28 cellular contexts compared by ENCODE assay signal in the genomic region with DNA sequence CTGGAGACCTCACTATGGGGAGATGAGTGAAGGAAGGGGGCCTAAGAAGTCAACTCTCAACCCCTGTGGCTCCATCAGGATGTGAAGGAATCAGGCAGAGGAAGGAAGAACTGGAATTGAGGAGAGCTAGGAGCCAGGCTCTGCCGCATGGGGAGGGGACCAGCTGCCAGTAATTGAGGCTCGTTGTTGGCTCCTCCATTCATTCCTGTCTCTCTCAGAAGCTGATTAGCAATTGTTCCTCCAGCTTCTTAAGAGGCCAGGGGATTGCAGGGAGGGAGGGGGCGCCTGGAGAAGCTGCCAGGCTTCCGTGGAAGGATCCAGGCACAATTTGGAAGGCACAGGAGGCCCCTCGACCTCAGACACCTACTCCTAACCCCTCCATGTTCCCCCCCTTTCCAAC. TPM values are rescaled to one million over a fixed set of nuclear protein-coding genes. Genes with fewer than 3 reads are reported as not detected.
"Had no signal": no experiment of that assay in that cellular context is flagged by ENCODE, and none has a peak within 500 bp of the region (broad histone marks: within the 10 kb centered on the region; RNA-seq: fewer than 3 reads in every experiment).

No MANE protein-coding gene starts in this region.

- H3K27ac Mint-ChIP-seq: activated CD4-positive, alpha-beta memory T cell treated with anti-CD3 and anti-CD28 coated beads, Interleukin-2, amount 10 ng/mL, durations not matched to agents 7 days and 5 days; activated naive CD8-positive, alpha-beta T cell treated with anti-CD3 and anti-CD28 coated beads, Interleukin-2, amount 50 U/mL, for 24 hours; activated T-helper 17 cell treated with anti-CD3 and anti-CD28 coated beads, Interleukin-2, amount 50 U/mL, for 72 hours; T-helper 17 cell had no signal

- ATAC-seq: activated naive CD8-positive, alpha-beta T cell treated with anti-CD3 and anti-CD28 coated beads, Interleukin-2, amount 50 U/mL, for 24 hours; activated T-helper 17 cell treated with anti-CD3 and anti-CD28 coated beads, Interleukin-2, amount 50 U/mL, for 72 hours; body of pancreas; K562; PC-3; T-helper 17 cell had no signal

- H3K27me3 Mint-ChIP-seq: activated naive CD8-positive, alpha-beta T cell treated with anti-CD3 and anti-CD28 coated beads, Interleukin-2, amount 50 U/mL, for 24 hours; activated T-helper 17 cell treated with anti-CD3 and anti-CD28 coated beads, Interleukin-2, amount 50 U/mL, for 72 hours had no signal

- H3K4me3 Mint-ChIP-seq: activated CD4-positive, alpha-beta memory T cell treated with anti-CD3 and anti-CD28 coated beads, Interleukin-2, amount 10 ng/mL, durations not matched to agents 7 days and 5 days; activated naive CD8-positive, alpha-beta T cell treated with anti-CD3 and anti-CD28 coated beads, Interleukin-2, amount 50 U/mL, for 24 hours; activated T-helper 17 cell treated with anti-CD3 and anti-CD28 coated beads, Interleukin-2, amount 50 U/mL, for 72 hours; T-helper 17 cell had no signal

- H3K4me1 Mint-ChIP-seq: activated CD4-positive, alpha-beta memory T cell treated with anti-CD3 and anti-CD28 coated beads, Interleukin-2, amount 10 ng/mL, durations not matched to agents 7 days and 5 days; activated naive CD8-positive, alpha-beta T cell treated with anti-CD3 and anti-CD28 coated beads, Interleukin-2, amount 50 U/mL, for 24 hours; activated T-helper 17 cell treated with anti-CD3 and anti-CD28 coated beads, Interleukin-2, amount 50 U/mL, for 72 hours had no signal

- DNase-seq: activated CD4-positive, alpha-beta memory T cell treated with anti-CD3 and anti-CD28 coated beads, Interleukin-2, amount 10 ng/mL, durations not matched to agents 7 days and 5 days; activated CD4-positive, alpha-beta T cell treated with anti-CD3 and anti-CD28 coated beads, Interleukin-2, amount 50 U/mL, for 1 hour; activated CD4-positive, CD25-positive, alpha-beta regulatory T cell; activated naive CD4-positive, alpha-beta T cell treated with anti-CD3 and anti-CD28 coated beads, Interleukin-2, amount 50 U/mL, for 16 hours; activated naive CD8-positive, alpha-beta T cell treated with anti-CD3 and anti-CD28 coated beads, Interleukin-2, amount 50 U/mL, for 24 hours; activated T-cell treated with anti-CD3 and anti-CD28 coated beads for 4 hours; activated T-cell treated with anti-CD3 and anti-CD28 coated beads, Interleukin-2, amount 50 U/mL, for 48 hours; amniotic stem cell; body of pancreas; central memory CD4-positive, alpha-beta T cell; Karpas-422; NCI-H1048; NCI-H146; NCI-H187 treated with DMSO at 0.1 percent for 48 hours; NCI-H446 treated with DMSO at 0.1 percent for 48 hours; NCI-H526 treated with DMSO at 0.1 percent for 48 hours; PC-3; SHP77; T-helper 17 cell; T-helper 9 cell had no signal

- FAIRE-seq: bronchial epithelial cell, K562, RCC 7860 had no signal

- H3K9me3 Mint-ChIP-seq: activated CD4-positive, alpha-beta memory T cell treated with anti-CD3 and anti-CD28 coated beads, Interleukin-2, amount 10 ng/mL, durations not matched to agents 7 days and 5 days; activated naive CD8-positive, alpha-beta T cell treated with anti-CD3 and anti-CD28 coated beads, Interleukin-2, amount 50 U/mL, for 24 hours; activated T-helper 17 cell treated with anti-CD3 and anti-CD28 coated beads, Interleukin-2, amount 50 U/mL, for 72 hours had no signal

RNA-seq across cellular contexts. Expression of a gene that starts 46.1 kb away (rescaled TPM):
- total RNA-seq: activated CD4-positive, alpha-beta memory T cell treated with anti-CD3 and anti-CD28 coated beads, Interleukin-2, amount 10 ng/mL, durations not matched to agents 7 days and 5 days; activated CD8-positive, alpha-beta memory T cell treated with anti-CD3 and anti-CD28 coated beads for 36 hours; activated T-helper 17 cell treated with anti-CD3 and anti-CD28 coated beads, Interleukin-2, amount 50 U/mL, for 72 hours; ascending aorta; body of pancreas; bronchial epithelial cell; chondrocyte; K562; PC-3; SJSA1; T-helper 17 cell had no signal
